ENCODE assay signal across 12 cellular contexts in the genomic region with DNA sequence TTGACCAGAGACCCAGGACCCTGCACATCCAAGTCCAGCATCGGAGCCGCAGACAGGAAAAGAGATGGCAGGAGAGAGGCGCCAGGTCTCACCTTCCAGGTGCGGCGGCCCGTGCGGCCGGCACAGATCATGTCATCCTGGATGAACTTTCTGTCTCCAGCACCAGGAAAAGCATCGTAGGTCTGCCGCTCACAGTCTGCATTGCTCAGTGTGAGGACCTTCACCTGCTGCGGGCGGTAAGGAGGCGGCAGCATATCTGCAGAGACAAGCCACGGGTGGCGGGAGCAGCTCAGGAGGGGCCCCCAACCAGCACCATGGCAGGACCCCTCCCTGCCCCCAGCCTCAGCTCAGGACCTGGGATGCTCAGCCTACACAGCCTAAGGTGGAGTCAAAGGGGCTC. TPM values are rescaled to one million over a fixed set of nuclear protein-coding genes. Genes with fewer than 3 reads are reported as not detected.
"Had no signal": no experiment of that assay in that cellular context is flagged by ENCODE, and none has a peak within 500 bp of the region (broad histone marks: within the 10 kb centered on the region; RNA-seq: fewer than 3 reads in every experiment).

No MANE protein-coding gene starts in this region.

- ATAC-seq: HCT116, HepG2 had no signal

- H3K9me3 Mint-ChIP-seq: IgD-negative memory B cell had no signal

- H3K4me1 ChIP-seq: HAP-1 had no signal

- H3K9me3 ChIP-seq: HAP-1 had no signal

- H3K27ac ChIP-seq: GM23248, HL-60, KMS-11 had no signal

- H3K27ac Mint-ChIP-seq: IgD-negative memory B cell had no signal

- H3K36me3 Mint-ChIP-seq: IgD-negative memory B cell had no signal

- H3K4me3 Mint-ChIP-seq: IgD-negative memory B cell had no signal

- H3K4me3 ChIP-seq: GM23248, HAP-1 had no signal

- DNase-seq: GM23248, GOT3, KBM-7 had no signal

RNA-seq across cellular contexts. Expression of a gene that starts 17.9 kb away (rescaled TPM):
- total RNA-seq: GM23248, H4, H7, HepG2, HT1080 had no signal
- polyA plus RNA-seq: GM23248, HepG2, IgD-negative memory B cell had no signal

RNA-seq across cellular contexts. Expression of a gene that starts 33.3 kb away (rescaled TPM):
- total RNA-seq: GM23248, H4, H7, HepG2, HT1080 had no signal
- polyA plus RNA-seq: GM23248, IgD-negative memory B cell had no signal

RNA-seq across cellular contexts. Expression of a gene that starts 43.8 kb away (rescaled TPM):
- total RNA-seq: GM23248, H7, HepG2, HT1080 had no signal
- polyA plus RNA-seq: GM23248, HepG2, IgD-negative memory B cell had no signal

RNA-seq across cellular contexts. Expression of a gene that starts 48.7 kb away (rescaled TPM):
- total RNA-seq: GM23248, H7, HepG2, HT1080 had no signal
- polyA plus RNA-seq: GM23248, HepG2, IgD-negative memory B cell had no signal
